15 cellular contexts compared by ENCODE assay signal in genomic region chr7:105426606-105427146, GRCh38. TPM values are rescaled to one million over a fixed set of nuclear protein-coding genes. Genes with fewer than 3 reads are reported as not detected.
DNase-seq lines count a peak whose midpoint lies in the region; ATAC-seq lines count a peak whose summit lies in the region.
"Had no signal": no experiment of that assay in that cellular context is flagged by ENCODE, and none has a peak within 500 bp of the region (broad histone marks: within the 10 kb centered on the region; RNA-seq: fewer than 3 reads in every experiment).

No MANE protein-coding gene starts in this region.

- H3K36me3 ChIP-seq in Karpas-422 (ENCODE audit: insufficient read depth, low read length) = no peaks in the 10 kb centered on the region
- H3K36me3 ChIP-seq: BLaER1 treated with 17β-estradiol and CSF1 and Interleukin-3, amounts not matched to agents 10 nM and 100 nM had no signal

- no peaks in the 10 kb centered on the region for H4K20me1 ChIP-seq in Karpas-422 (ENCODE audit: insufficient read depth, low read depth, low read length)
- H4K20me1 ChIP-seq: BLaER1 treated with 17β-estradiol and CSF1 and Interleukin-3, amounts not matched to agents 10 nM and 100 nM had no signal

- H3K27me3 Mint-ChIP-seq in activated CD4-positive, alpha-beta memory T cell treated with anti-CD3 and anti-CD28 coated beads for 36 hours = no peaks in the 10 kb centered on the region
- H3K27me3 Mint-ChIP-seq in activated CD4-positive, alpha-beta memory T cell treated with anti-CD3 and anti-CD28 coated beads, Interleukin-2, amount 10 ng/mL, durations not matched to agents 7 days and 5 days = peaks cover 2% of the 10 kb centered on the region
- H3K27me3 Mint-ChIP-seq in activated T-cell treated with anti-CD3 and anti-CD28 coated beads, Interleukin-2, amount 50 U/mL, for 72 hours (ENCODE audit: low read depth) = no peaks in the 10 kb centered on the region
- H3K27me3 Mint-ChIP-seq in activated naive CD8-positive, alpha-beta T cell treated with anti-CD3 and anti-CD28 coated beads, Interleukin-2, amount 50 U/mL, for 24 hours = no peaks in the 10 kb centered on the region

- no peak overlapping the region for H2AFZ ChIP-seq in Karpas-422 (ENCODE audit: low read length)

- no peak overlapping the region for H3K4me3 ChIP-seq in Karpas-422 (ENCODE audit: low read length)
- H3K4me3 ChIP-seq: A549; BLaER1 treated with 17β-estradiol and CSF1 and Interleukin-3, amounts not matched to agents 10 nM and 100 nM had no signal

- H3K4me1 ChIP-seq in Karpas-422 (ENCODE audit: low read length) = no peaks in the 10 kb centered on the region
- H3K4me1 ChIP-seq: BLaER1 treated with 17β-estradiol and CSF1 and Interleukin-3, amounts not matched to agents 10 nM and 100 nM had no signal

- intact Hi-C loops in activated CD4-positive, alpha-beta memory T cell treated with anti-CD3 and anti-CD28 coated beads for 36 hours (cut with micrococcal nuclease) = loop anchor here (2.0 to 5.0 kb wide), 5 partner anchors 34 to 484 kb away; no protein-coding TSS in a partner anchor

- peak; percentile 82 to 87 for ATAC-seq in activated T-cell treated with anti-CD3 and anti-CD28 coated beads, Interleukin-2, amount 50 U/mL, for 72 hours (replicated peaks in 1 of 2)
- peak; percentile 71 for ATAC-seq in activated naive CD8-positive, alpha-beta T cell treated with anti-CD3 and anti-CD28 coated beads, Interleukin-2, amount 50 U/mL, for 24 hours
- ATAC-seq: A549 had no signal

- no peaks in the 10 kb centered on the region for H3K9me3 ChIP-seq in Karpas-422 (ENCODE audit: low read length)
- H3K9me3 ChIP-seq: A549 had no signal

- H3K36me3 Mint-ChIP-seq in activated CD4-positive, alpha-beta memory T cell treated with anti-CD3 and anti-CD28 coated beads for 36 hours = no peaks in the 10 kb centered on the region
- H3K36me3 Mint-ChIP-seq in activated CD4-positive, alpha-beta memory T cell treated with anti-CD3 and anti-CD28 coated beads, Interleukin-2, amount 10 ng/mL, durations not matched to agents 7 days and 5 days (ENCODE audit: low read depth) = no peaks in the 10 kb centered on the region
- H3K36me3 Mint-ChIP-seq in activated T-cell treated with anti-CD3 and anti-CD28 coated beads, Interleukin-2, amount 50 U/mL, for 72 hours (ENCODE audit: insufficient read depth in 2 of 2) = no peaks in the 10 kb centered on the region
- no peaks in the 10 kb centered on the region for H3K36me3 Mint-ChIP-seq in activated naive CD8-positive, alpha-beta T cell treated with anti-CD3 and anti-CD28 coated beads, Interleukin-2, amount 50 U/mL, for 24 hours (ENCODE audit: low read depth)

- H3K4me3 Mint-ChIP-seq in activated CD4-positive, alpha-beta memory T cell treated with anti-CD3 and anti-CD28 coated beads for 36 hours = no peak overlapping the region
- no peak overlapping the region for H3K4me3 Mint-ChIP-seq in activated CD4-positive, alpha-beta memory T cell treated with anti-CD3 and anti-CD28 coated beads, Interleukin-2, amount 10 ng/mL, durations not matched to agents 7 days and 5 days
- H3K4me3 Mint-ChIP-seq in activated T-cell treated with anti-CD3 and anti-CD28 coated beads, Interleukin-2, amount 50 U/mL, for 72 hours = peak overlapping the region; percentile 39 to 50
- no peak overlapping the region for H3K4me3 Mint-ChIP-seq in activated naive CD8-positive, alpha-beta T cell treated with anti-CD3 and anti-CD28 coated beads, Interleukin-2, amount 50 U/mL, for 24 hours

- CTCF ChIA-PET in activated CD4-positive, alpha-beta memory T cell treated with anti-CD3 and anti-CD28 coated beads for 36 hours (lab: Charles Lee) = interaction anchor here (0.6 to 1.2 kb wide), 6 partner anchors 14 to 1836 kb away, joined by 3 to 6 read pairs (median 3); no protein-coding TSS in a partner anchor
- CTCF ChIA-PET in activated CD4-positive, alpha-beta memory T cell treated with anti-CD3 and anti-CD28 coated beads, Interleukin-2, amount 10 ng/mL, durations not matched to agents 7 days and 5 days (lab: Charles Lee) = interaction anchor here (0.7 to 1.2 kb wide), 3 partner anchors 59 to 508 kb away, joined by 3 to 4 read pairs (median 3); no protein-coding TSS in a partner anchor

- no peaks in the 10 kb centered on the region for H3K9me3 Mint-ChIP-seq in activated CD4-positive, alpha-beta memory T cell treated with anti-CD3 and anti-CD28 coated beads for 36 hours
- H3K9me3 Mint-ChIP-seq in activated CD4-positive, alpha-beta memory T cell treated with anti-CD3 and anti-CD28 coated beads, Interleukin-2, amount 10 ng/mL, durations not matched to agents 7 days and 5 days = no peaks in the 10 kb centered on the region
- no peaks in the 10 kb centered on the region for H3K9me3 Mint-ChIP-seq in activated T-cell treated with anti-CD3 and anti-CD28 coated beads, Interleukin-2, amount 50 U/mL, for 72 hours
- H3K9me3 Mint-ChIP-seq in activated naive CD8-positive, alpha-beta T cell treated with anti-CD3 and anti-CD28 coated beads, Interleukin-2, amount 50 U/mL, for 24 hours = no peaks in the 10 kb centered on the region

- POLR2A ChIA-PET in activated CD4-positive, alpha-beta memory T cell treated with anti-CD3 and anti-CD28 coated beads for 36 hours (lab: Charles Lee) = interaction anchor here (0.7 to 1.0 kb wide), 3 partner anchors 12 to 297 kb away, joined by 3 to 4 read pairs (median 3); no protein-coding TSS in a partner anchor
- POLR2A ChIA-PET in activated CD4-positive, alpha-beta memory T cell treated with anti-CD3 and anti-CD28 coated beads, Interleukin-2, amount 10 ng/mL, durations not matched to agents 7 days and 5 days (lab: Charles Lee) = interaction anchor here (0.7 kb wide), 1 partner anchor 284 kb away, joined by 3 read pairs; no protein-coding TSS in a partner anchor

- no peak overlapping the region for H3K4me2 ChIP-seq in Karpas-422 (ENCODE audit: low read depth, low read length, poor library complexity, severe bottlenecking)
- H3K4me2 ChIP-seq: A549; BLaER1 treated with 17β-estradiol and CSF1 and Interleukin-3, amounts not matched to agents 10 nM and 100 nM had no signal

- peak; percentile 38 for DNase-seq in activated CD4-positive, alpha-beta memory T cell treated with anti-CD3 and anti-CD28 coated beads for 36 hours
- DNase-seq in activated CD4-positive, alpha-beta memory T cell treated with anti-CD3 and anti-CD28 coated beads, Interleukin-2, amount 10 ng/mL, durations not matched to agents 7 days and 5 days = no peak
- DNase-seq in activated T-cell treated with anti-CD3 and anti-CD28 coated beads, Interleukin-2, amount 50 U/mL, for 72 hours = peak; percentile 23 to 24
- no peak for DNase-seq in activated naive CD8-positive, alpha-beta T cell treated with anti-CD3 and anti-CD28 coated beads, Interleukin-2, amount 50 U/mL, for 24 hours
- DNase-seq in renal cortical epithelial cell (ENCODE audit: low read depth) (peak; percentile 41), KG1 (lab: John Stamatoyannopoulos, UW) (no peak), Karpas-422 (no peak)
- DNase-seq: DMS79 treated with DMSO at 0.1 percent for 48 hours, H7, NCI-H1105 treated with DMSO at 0.1 percent for 48 hours, NCI-H187, NCI-H226, NCI-H524 treated with DMSO at 0.1 percent for 48 hours had no signal

- peak overlapping the region; percentile 63 for H3K27ac Mint-ChIP-seq in activated CD4-positive, alpha-beta memory T cell treated with anti-CD3 and anti-CD28 coated beads for 36 hours
- no peak overlapping the region for H3K27ac Mint-ChIP-seq in activated CD4-positive, alpha-beta memory T cell treated with anti-CD3 and anti-CD28 coated beads, Interleukin-2, amount 10 ng/mL, durations not matched to agents 7 days and 5 days
- peak overlapping the region; percentile 52 for H3K27ac Mint-ChIP-seq in activated T-cell treated with anti-CD3 and anti-CD28 coated beads, Interleukin-2, amount 50 U/mL, for 72 hours
- no peak overlapping the region for H3K27ac Mint-ChIP-seq in activated naive CD8-positive, alpha-beta T cell treated with anti-CD3 and anti-CD28 coated beads, Interleukin-2, amount 50 U/mL, for 24 hours

- no peaks in the 10 kb centered on the region for H3K27me3 ChIP-seq in Karpas-422 (ENCODE audit: low read length)
- H3K27me3 ChIP-seq: BLaER1 treated with 17β-estradiol and CSF1 and Interleukin-3, amounts not matched to agents 10 nM and 100 nM had no signal

- no peaks in the 10 kb centered on the region for H3K9me2 ChIP-seq in Karpas-422 (replicated peaks; ENCODE audit: insufficient read depth, low read length)

- H3K4me1 Mint-ChIP-seq in activated CD4-positive, alpha-beta memory T cell treated with anti-CD3 and anti-CD28 coated beads for 36 hours (ENCODE audit: low read depth) = peaks cover 19% of the 10 kb centered on the region
- peaks cover 3% of the 10 kb centered on the region for H3K4me1 Mint-ChIP-seq in activated CD4-positive, alpha-beta memory T cell treated with anti-CD3 and anti-CD28 coated beads, Interleukin-2, amount 10 ng/mL, durations not matched to agents 7 days and 5 days
- H3K4me1 Mint-ChIP-seq in activated T-cell treated with anti-CD3 and anti-CD28 coated beads, Interleukin-2, amount 50 U/mL, for 72 hours (ENCODE audit: low read depth) = peaks cover 36% of the 10 kb centered on the region
- peaks cover 13% of the 10 kb centered on the region for H3K4me1 Mint-ChIP-seq in activated naive CD8-positive, alpha-beta T cell treated with anti-CD3 and anti-CD28 coated beads, Interleukin-2, amount 50 U/mL, for 24 hours

- no peak overlapping the region for H3K9ac ChIP-seq in Karpas-422 (ENCODE audit: low read length)
- H3K9ac ChIP-seq: BLaER1 treated with 17β-estradiol and CSF1 and Interleukin-3, amounts not matched to agents 10 nM and 100 nM had no signal

- H3K27ac ChIP-seq in Karpas-422 (ENCODE audit: low read length) = no peak overlapping the region
- H3K27ac ChIP-seq: A549; BLaER1 treated with 17β-estradiol and CSF1 and Interleukin-3, amounts not matched to agents 10 nM and 100 nM had no signal

- H3K79me2 ChIP-seq in Karpas-422 (ENCODE audit: low read length) = no peaks in the 10 kb centered on the region

RNA-seq across cellular contexts. Expression of gene SRPK2, which starts 38.0 kb away (rescaled TPM):
- 10 to 100 TPM; 39.1 to 40.6 TPM for total RNA-seq in activated CD4-positive, alpha-beta memory T cell treated with anti-CD3 and anti-CD28 coated beads for 36 hours
- total RNA-seq in activated CD4-positive, alpha-beta memory T cell treated with anti-CD3 and anti-CD28 coated beads, Interleukin-2, amount 10 ng/mL, durations not matched to agents 7 days and 5 days = 10 to 100 TPM; 42.9 to 45.0 TPM
- total RNA-seq in activated T-cell treated with anti-CD3 and anti-CD28 coated beads, Interleukin-2, amount 50 U/mL, for 72 hours = 10 to 100 TPM; 45.4 to 51.0 TPM
- 42.4 and 79.5 TPM in 2 replicates for total RNA-seq in renal cortical epithelial cell
- total RNA-seq in Karpas-422 (2014; rRNA removed; shearing (Covaris generic); ENCODE audit: low replicate concordance) = 6.7 and 9.0 TPM in 2 replicates

Comparison
In these comparisons a context has a peak if more than half of its experiments do, and no peak if none do; other contexts are left out.
1. DNase-seq: peak in activated CD4-positive, alpha-beta memory T cell treated with anti-CD3 and anti-CD28 coated beads for 36 hours (single experiment), activated T-cell treated with anti-CD3 and anti-CD28 coated beads, Interleukin-2, amount 50 U/mL, for 72 hours (2 of 2) and renal cortical epithelial cell (single experiment); none in activated CD4-positive, alpha-beta memory T cell treated with anti-CD3 and anti-CD28 coated beads, Interleukin-2, amount 10 ng/mL, durations not matched to agents 7 days and 5 days (single experiment), activated naive CD8-positive, alpha-beta T cell treated with anti-CD3 and anti-CD28 coated beads, Interleukin-2, amount 50 U/mL, for 24 hours (single experiment), KG1 (single experiment) and Karpas-422 (single experiment).
2. H3K27ac Mint-ChIP-seq: peak in activated CD4-positive, alpha-beta memory T cell treated with anti-CD3 and anti-CD28 coated beads for 36 hours (single experiment) and activated T-cell treated with anti-CD3 and anti-CD28 coated beads, Interleukin-2, amount 50 U/mL, for 72 hours (single experiment); none in activated CD4-positive, alpha-beta memory T cell treated with anti-CD3 and anti-CD28 coated beads, Interleukin-2, amount 10 ng/mL, durations not matched to agents 7 days and 5 days (single experiment) and activated naive CD8-positive, alpha-beta T cell treated with anti-CD3 and anti-CD28 coated beads, Interleukin-2, amount 50 U/mL, for 24 hours (single experiment).
3. H3K4me3 Mint-ChIP-seq: peak in activated T-cell treated with anti-CD3 and anti-CD28 coated beads, Interleukin-2, amount 50 U/mL, for 72 hours (2 of 2); none in activated CD4-positive, alpha-beta memory T cell treated with anti-CD3 and anti-CD28 coated beads for 36 hours (single experiment), activated CD4-positive, alpha-beta memory T cell treated with anti-CD3 and anti-CD28 coated beads, Interleukin-2, amount 10 ng/mL, durations not matched to agents 7 days and 5 days (single experiment) and activated naive CD8-positive, alpha-beta T cell treated with anti-CD3 and anti-CD28 coated beads, Interleukin-2, amount 50 U/mL, for 24 hours (single experiment).